Comparison of ENCODE assay signal across 23 cellular contexts in the genomic region with DNA sequence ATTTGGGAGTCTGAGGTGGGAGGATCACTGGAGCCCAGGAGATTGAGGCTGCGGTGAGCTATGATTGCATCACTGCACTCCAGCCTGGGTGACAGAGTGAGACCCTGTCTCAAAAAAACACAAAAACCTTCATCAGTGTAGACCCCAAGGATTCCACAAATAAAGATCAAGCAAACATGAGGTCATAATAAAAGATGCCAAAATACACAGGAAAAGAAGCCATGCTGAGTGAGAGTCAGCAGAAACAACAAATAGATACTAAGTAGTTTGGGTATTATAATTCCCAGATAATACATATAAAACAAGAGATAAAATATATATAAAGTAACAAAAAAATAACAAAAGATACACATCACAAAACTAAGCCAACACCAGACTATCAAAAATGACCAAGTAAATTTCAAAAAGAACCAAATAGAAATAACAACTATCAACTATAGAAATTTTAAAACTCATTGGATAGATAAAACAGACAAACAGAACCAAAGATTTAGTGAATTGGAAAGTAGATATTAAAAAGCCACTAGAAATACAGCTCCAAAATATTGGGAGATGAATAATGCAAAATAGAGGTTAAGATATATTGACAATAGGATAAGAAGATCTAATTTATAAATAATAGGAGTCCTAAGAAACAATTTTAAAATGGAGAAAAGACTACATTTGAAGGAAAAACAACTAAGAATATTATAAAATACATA. TPM values are rescaled to one million over a fixed set of nuclear protein-coding genes. Genes with fewer than 3 reads are reported as not detected.
DNase-seq lines count a peak whose midpoint lies in the region; ATAC-seq and TF ChIP-seq lines count a peak whose summit lies in the region.
"Had no signal": no experiment of that assay in that cellular context is flagged by ENCODE, and none has a peak within 500 bp of the region (broad histone marks: within the 10 kb centered on the region; RNA-seq: fewer than 3 reads in every experiment).

No MANE protein-coding gene starts in this region.

- POLR2A ChIA-PET in SK-N-SH (lab: Yijun Ruan, JAX): no interaction called here

- H3K9me3 ChIP-seq in SK-N-SH (no peaks in the 10 kb centered on the region), osteoblast (ENCODE audit: low read depth, low read length) (no peaks in the 10 kb centered on the region), smooth muscle cell (replicated peaks; ENCODE audit: low read depth) (no peaks in the 10 kb centered on the region)
- H3K9me3 ChIP-seq: Peyer's patch had no signal

- H3F3A ChIP-seq in SK-N-SH (replicated peaks; ENCODE audit: insufficient read depth): peaks cover 20% of the 10 kb centered on the region
- H3F3A ChIP-seq in smooth muscle cell (ENCODE audit: low read depth): no peaks in the 10 kb centered on the region

- H3K4me1 ChIP-seq in SK-N-SH (ENCODE audit: control insufficient read depth in 1 of 2, insufficient read depth in 2 of 2, low read depth in 1 of 2, low read length in 1 of 2) (peaks cover 2 to 4% of the 10 kb centered on the region in 2 experiments; a peak in 2 of 4 replicates), osteoblast (ENCODE audit: insufficient read depth, low read length) (peaks cover 12% of the 10 kb centered on the region), smooth muscle cell (ENCODE audit: low read depth) (peaks cover 1% of the 10 kb centered on the region)

- H3K27ac ChIP-seq in SK-N-SH (ENCODE audit: low read depth in 2 of 2, low read length in 1 of 2) (peak overlapping the region in 1 of 2 experiments; percentile 73; a peak in 2 of 4 replicates), osteoblast (ENCODE audit: low read depth, low read length) (no peak overlapping the region), smooth muscle cell (ENCODE audit: low read depth) (no peak overlapping the region)
- H3K27ac ChIP-seq: Peyer's patch, SK-N-MC had no signal

- H2AFZ ChIP-seq in SK-N-SH (ENCODE audit: low read depth) (no peak overlapping the region), osteoblast (ENCODE audit: low read length) (no peak overlapping the region), smooth muscle cell (ENCODE audit: low read depth) (no peak overlapping the region)

- H3K4me3 ChIP-seq in SK-N-SH (ENCODE audit: low read depth in 2 of 2, low read length in 1 of 2) (no peak overlapping the region), osteoblast (ENCODE audit: insufficient read depth, low read length) (no peak overlapping the region), smooth muscle cell (no peak overlapping the region)
- H3K4me3 ChIP-seq: K562, Peyer's patch, SK-N-MC had no signal

- WGBS in SK-N-SH (ENCODE audit: low lambda C conversion rate): 100% methylated on average over 1 of the region's 1 CpG
- WGBS in smooth muscle cell (ENCODE audit: low lambda C conversion rate): 95% methylated on average over 1 of the region's 1 CpG

- ATAC-seq in SK-N-SH treated with all-trans-retinoic acid at 6 μM for 48 hours (no peak), GM21367 (IDR thresholded peaks at IDR 0.05; ENCODE audit: unreplicated experiment) (no peak), left cardiac atrium (no peak)
- ATAC-seq: K562 had no signal

- H3K79me2 ChIP-seq in SK-N-SH (ENCODE audit: insufficient read depth): no peaks in the 10 kb centered on the region
- no peaks in the 10 kb centered on the region for H3K79me2 ChIP-seq in osteoblast (ENCODE audit: insufficient read depth, low read length)
- no peaks in the 10 kb centered on the region for H3K79me2 ChIP-seq in smooth muscle cell (ENCODE audit: low read depth)

- no peaks in the 10 kb centered on the region for H3K27me3 ChIP-seq in SK-N-SH (ENCODE audit: insufficient read depth)
- peaks cover 37% of the 10 kb centered on the region for H3K27me3 ChIP-seq in osteoblast (ENCODE audit: insufficient read depth, low read length)
- peaks cover 22% of the 10 kb centered on the region for H3K27me3 ChIP-seq in smooth muscle cell (ENCODE audit: low read depth)
- H3K27me3 ChIP-seq: Peyer's patch had no signal

- TF ChIP-seq RAD21 in SK-N-SH (IDR thresholded peaks at IDR 0.05; ENCODE audit: low read length): no peak

- H4K20me1 ChIP-seq in SK-N-SH (ENCODE audit: insufficient read depth) (no peaks in the 10 kb centered on the region), osteoblast (ENCODE audit: insufficient read depth, low read length) (no peaks in the 10 kb centered on the region), smooth muscle cell (ENCODE audit: low read depth) (no peaks in the 10 kb centered on the region)

- intact Hi-C loops in left cardiac atrium (cut with DNase I): no loop called here

- CTCF ChIA-PET in SK-N-SH (lab: Yijun Ruan, JAX): interaction anchor here (1.6 kb wide), 1 partner anchor 13 kb away, joined by 6 read pairs; no protein-coding TSS in a partner anchor

- H3K9me2 ChIP-seq in SK-N-SH: no peaks in the 10 kb centered on the region

- TF ChIP-seq EP300 in SK-N-SH (IDR thresholded peaks at IDR 0.05; ENCODE audit: borderline replicate concordance in 1 of 2, low read depth in 1 of 2, low read length in 1 of 2): no peak

- no peak overlapping the region for H3K9ac ChIP-seq in SK-N-SH
- H3K9ac ChIP-seq in smooth muscle cell (ENCODE audit: low read depth): no peak overlapping the region

- TF ChIP-seq CTCF in SK-N-SH (IDR thresholded peaks at IDR 0.05) (no peak), osteoblast (IDR thresholded peaks at IDR 0.05; ENCODE audit: extremely low read depth, low read depth, low read length) (no peak), smooth muscle cell (IDR thresholded peaks at IDR 0.05; ENCODE audit: borderline replicate concordance, insufficient read depth, poor library complexity, severe bottlenecking) (no peak)

- DNase-seq in SK-N-SH (no peak), brain pericyte (ENCODE audit: low read depth, low spot score) (peak; percentile 45), osteoblast (ENCODE audit: insufficient read length, low spot score, missing footprints) (peak; percentile 46), left cardiac atrium (no peak), smooth muscle cell (lab: John Stamatoyannopoulos, UW; ENCODE audit: unreplicated experiment) (no peak)
- DNase-seq: 8988T, Calu3, DMS79 treated with DMSO at 0.1 percent for 48 hours, GF-D8, MV-4-11, NCI-H1105, NCI-H1436 treated with DMSO at 0.1 percent for 48 hours, NCI-H1930, NCI-H2107, NCI-H446, NCI-H526, NCI-H82, Peyer's patch, SIG-M5 had no signal

- H3K4me2 ChIP-seq in SK-N-SH: 0 out of 2 replicates have a peak overlapping the region, but pooled peaks have one; percentile 33
- H3K4me2 ChIP-seq in osteoblast (ENCODE audit: insufficient read depth, low read length): no peak overlapping the region
- no peak overlapping the region for H3K4me2 ChIP-seq in smooth muscle cell

- H3K36me3 ChIP-seq in SK-N-SH (replicated peaks in 1 of 2; ENCODE audit: control insufficient read depth in 1 of 2, insufficient read depth in 2 of 2, low read length in 1 of 2) (no peaks in the 10 kb centered on the region), osteoblast (ENCODE audit: insufficient read depth, low read length) (no peaks in the 10 kb centered on the region), smooth muscle cell (ENCODE audit: low read depth) (no peaks in the 10 kb centered on the region)
- H3K36me3 ChIP-seq: Peyer's patch had no signal

TF ChIP-seq in SK-N-SH, 30 proteins besides CTCF, POLR2A, EP300 and RAD21 (continues in another document):
- TF ChIP-seq NRF1 (IDR thresholded peaks at IDR 0.05; ENCODE audit: low read depth, low read length) (no peak), RXRA (IDR thresholded peaks at IDR 0.05; ENCODE audit: borderline replicate concordance, low read depth) (no peak), ZBTB33 (IDR thresholded peaks at IDR 0.05; ENCODE audit: borderline replicate concordance, low read depth) (no peak), JUND (IDR thresholded peaks at IDR 0.05) (0 out of 2 replicates have a peak, but pooled peaks have one; percentile 4)

TF ChIP-seq in SK-N-SH treated with all-trans-retinoic acid at 6 μM for 48 hours, 23 proteins besides CTCF, POLR2A, EP300 and RAD21 (continues in another document):
- no peak for TF ChIP-seq CSDC2 (CRISPR knock-in tag; IDR thresholded peaks at IDR 0.05)
- no peak for TF ChIP-seq SNAI2 (CRISPR knock-in tag; IDR thresholded peaks at IDR 0.05)
- no peak for TF ChIP-seq BACH2 (CRISPR knock-in tag; IDR thresholded peaks at IDR 0.05; ENCODE audit: borderline replicate concordance)
- TF ChIP-seq ZFP3 (CRISPR knock-in tag; IDR thresholded peaks at IDR 0.05): no peak
- no peak for TF ChIP-seq ZNF565 (CRISPR knock-in tag; conservative IDR thresholded peaks at IDR 0.05; ENCODE audit: low read depth)
- TF ChIP-seq GLIS3 (CRISPR knock-in tag; IDR thresholded peaks at IDR 0.05): no peak
- TF ChIP-seq, protein P1, sequence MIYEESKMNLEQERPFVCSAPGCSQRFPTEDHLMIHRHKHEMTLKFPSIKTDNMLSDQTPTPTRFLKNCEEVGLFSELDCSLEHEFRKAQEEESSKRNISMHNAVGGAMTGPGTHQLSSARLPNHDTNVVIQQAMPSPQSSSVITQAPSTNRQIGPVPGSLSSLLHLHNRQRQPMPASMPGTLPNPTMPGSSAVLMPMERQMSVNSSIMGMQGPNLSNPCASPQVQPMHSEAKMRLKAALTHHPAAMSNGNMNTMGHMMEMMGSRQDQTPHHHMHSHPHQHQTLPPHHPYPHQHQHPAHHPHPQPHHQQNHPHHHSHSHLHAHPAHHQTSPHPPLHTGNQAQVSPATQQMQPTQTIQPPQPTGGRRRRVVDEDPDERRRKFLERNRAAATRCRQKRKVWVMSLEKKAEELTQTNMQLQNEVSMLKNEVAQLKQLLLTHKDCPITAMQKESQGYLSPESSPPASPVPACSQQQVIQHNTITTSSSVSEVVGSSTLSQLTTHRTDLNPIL (CRISPR knock-in tag; IDR thresholded peaks at IDR 0.05; ENCODE audit: low read depth): no peak
- TF ChIP-seq RARB (CRISPR knock-in tag; IDR thresholded peaks at IDR 0.05): no peak
- TF ChIP-seq, protein P2, sequence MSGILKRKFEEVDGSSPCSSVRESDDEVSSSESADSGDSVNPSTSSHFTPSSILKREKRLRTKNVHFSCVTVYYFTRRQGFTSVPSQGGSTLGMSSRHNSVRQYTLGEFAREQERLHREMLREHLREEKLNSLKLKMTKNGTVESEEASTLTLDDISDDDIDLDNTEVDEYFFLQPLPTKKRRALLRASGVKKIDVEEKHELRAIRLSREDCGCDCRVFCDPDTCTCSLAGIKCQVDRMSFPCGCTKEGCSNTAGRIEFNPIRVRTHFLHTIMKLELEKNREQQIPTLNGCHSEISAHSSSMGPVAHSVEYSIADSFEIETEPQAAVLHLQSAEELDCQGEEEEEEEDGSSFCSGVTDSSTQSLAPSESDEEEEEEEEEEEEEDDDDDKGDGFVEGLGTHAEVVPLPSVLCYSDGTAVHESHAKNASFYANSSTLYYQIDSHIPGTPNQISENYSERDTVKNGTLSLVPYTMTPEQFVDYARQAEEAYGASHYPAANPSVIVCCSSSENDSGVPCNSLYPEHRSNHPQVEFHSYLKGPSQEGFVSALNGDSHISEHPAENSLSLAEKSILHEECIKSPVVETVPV (CRISPR knock-in tag; IDR thresholded peaks at IDR 0.05): no peak
- no peak for TF ChIP-seq ISL1 (CRISPR knock-in tag; IDR thresholded peaks at IDR 0.05)
- no peak for TF ChIP-seq ZFP30 (CRISPR knock-in tag; IDR thresholded peaks at IDR 0.05)

RNA-seq across cellular contexts. Expression of gene FHIP2A, which starts 48.9 kb away (rescaled TPM):
- polyA plus RNA-seq in SK-N-SH (2012; rRNA removed): 6.1 and 9.1 TPM in 2 replicates
- 5.8 and 6.2 TPM in 2 replicates for polyA plus RNA-seq in SK-N-SH (2012; cell fraction: cytosol; rRNA removed)
- 14.9 and 31.8 TPM in 2 replicates for polyA plus RNA-seq in SK-N-SH (2012; cell fraction: nucleus; rRNA removed)
- 49.6 and 51.9 TPM in 2 replicates for total RNA-seq in osteoblast
- total RNA-seq in left cardiac atrium: 10 to 100 TPM; 19.2 to 25.2 TPM
- total RNA-seq in smooth muscle cell: 34.9 and 41.3 TPM in 2 replicates
- 12.3 and 15.3 TPM in 2 replicates for polyA plus RNA-seq in smooth muscle cell

Comparison
In these comparisons a context has a peak if more than half of its experiments do, and no peak if none do; other contexts are left out.
1. DNase-seq: peak in brain pericyte (single experiment) and osteoblast (single experiment); none in SK-N-SH (single experiment), left cardiac atrium (single experiment) and smooth muscle cell (single experiment).